Comparison of ENCODE assay signal across 1 cellular context in the genomic region with DNA sequence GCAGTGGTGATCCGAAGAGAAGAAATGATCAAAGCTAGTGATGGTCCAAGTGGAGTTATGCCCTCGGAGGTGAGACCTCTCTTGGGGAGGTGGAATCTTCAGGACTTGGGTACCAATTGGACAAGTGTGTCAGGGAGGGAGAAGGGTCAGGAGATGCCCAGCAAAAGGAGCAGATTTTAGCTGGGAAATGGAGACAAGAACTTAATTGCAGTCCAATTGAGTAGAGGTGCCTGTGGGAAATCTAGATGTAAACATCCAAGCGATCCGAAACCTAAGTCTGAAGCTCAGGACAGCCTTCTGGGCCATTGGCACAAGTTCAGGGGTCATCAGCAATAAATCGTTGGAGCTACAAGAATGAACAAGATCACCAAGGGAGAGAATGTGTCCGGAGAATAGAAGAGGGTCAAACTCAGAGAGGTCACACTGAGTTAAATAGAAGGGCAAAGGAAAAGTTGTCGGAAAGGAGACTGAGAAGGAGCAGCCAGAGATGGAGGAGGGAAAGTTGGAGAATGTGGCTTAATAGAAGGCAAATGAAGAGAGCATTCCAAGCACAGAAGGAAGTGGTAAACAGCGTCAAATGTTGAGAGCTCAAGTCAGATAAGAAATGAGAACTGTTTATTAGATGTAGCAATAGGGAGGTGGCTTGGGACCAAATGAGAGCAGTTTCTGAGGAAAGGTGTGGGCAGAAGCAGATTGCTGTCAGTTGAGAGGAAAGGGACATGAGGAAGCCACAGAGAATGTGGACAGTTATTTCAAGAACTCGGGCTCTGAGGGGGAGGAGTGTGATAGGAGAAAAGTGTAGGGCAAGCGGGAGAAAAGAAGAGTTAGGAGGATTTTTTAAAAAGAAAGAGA.
TF ChIP-seq lines count a peak whose summit lies in the region.

No MANE protein-coding gene starts in this region.

TF ChIP-seq in K562, 482 proteins besides CTCF, POLR2A, EP300 and RAD21 (continued from another document and continues in another):
- TF ChIP-seq, protein P1, sequence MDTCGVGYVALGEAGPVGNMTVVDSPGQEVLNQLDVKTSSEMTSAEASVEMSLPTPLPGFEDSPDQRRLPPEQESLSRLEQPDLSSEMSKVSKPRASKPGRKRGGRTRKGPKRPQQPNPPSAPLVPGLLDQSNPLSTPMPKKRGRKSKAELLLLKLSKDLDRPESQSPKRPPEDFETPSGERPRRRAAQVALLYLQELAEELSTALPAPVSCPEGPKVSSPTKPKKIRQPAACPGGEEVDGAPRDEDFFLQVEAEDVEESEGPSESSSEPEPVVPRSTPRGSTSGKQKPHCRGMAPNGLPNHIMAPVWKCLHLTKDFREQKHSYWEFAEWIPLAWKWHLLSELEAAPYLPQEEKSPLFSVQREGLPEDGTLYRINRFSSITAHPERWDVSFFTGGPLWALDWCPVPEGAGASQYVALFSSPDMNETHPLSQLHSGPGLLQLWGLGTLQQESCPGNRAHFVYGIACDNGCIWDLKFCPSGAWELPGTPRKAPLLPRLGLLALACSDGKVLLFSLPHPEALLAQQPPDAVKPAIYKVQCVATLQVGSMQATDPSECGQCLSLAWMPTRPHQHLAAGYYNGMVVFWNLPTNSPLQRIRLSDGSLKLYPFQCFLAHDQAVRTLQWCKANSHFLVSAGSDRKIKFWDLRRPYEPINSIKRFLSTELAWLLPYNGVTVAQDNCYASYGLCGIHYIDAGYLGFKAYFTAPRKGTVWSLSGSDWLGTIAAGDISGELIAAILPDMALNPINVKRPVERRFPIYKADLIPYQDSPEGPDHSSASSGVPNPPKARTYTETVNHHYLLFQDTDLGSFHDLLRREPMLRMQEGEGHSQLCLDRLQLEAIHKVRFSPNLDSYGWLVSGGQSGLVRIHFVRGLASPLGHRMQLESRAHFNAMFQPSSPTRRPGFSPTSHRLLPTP (IDR thresholded peaks at IDR 0.05; ENCODE audit: borderline replicate concordance, extremely low read depth, insufficient read length), result no peak
- TF ChIP-seq TRIM24 (IDR thresholded peaks at IDR 0.05), result peak; percentile 34 to 54; a peak in 1 of 4 replicates
- TF ChIP-seq RNF2 (IDR thresholded peaks at IDR 0.05), result peak; percentile 90; the same call in 1 of the 2 replicates
- 0 out of 2 replicates have a peak, but pooled peaks have one; percentile 29 for TF ChIP-seq NFRKB (IDR thresholded peaks at IDR 0.05; ENCODE audit: low read depth)
- TF ChIP-seq ZNF707 (CRISPR knock-in tag; conservative IDR thresholded peaks at IDR 0.05), result no peak
- TF ChIP-seq, protein P2, sequence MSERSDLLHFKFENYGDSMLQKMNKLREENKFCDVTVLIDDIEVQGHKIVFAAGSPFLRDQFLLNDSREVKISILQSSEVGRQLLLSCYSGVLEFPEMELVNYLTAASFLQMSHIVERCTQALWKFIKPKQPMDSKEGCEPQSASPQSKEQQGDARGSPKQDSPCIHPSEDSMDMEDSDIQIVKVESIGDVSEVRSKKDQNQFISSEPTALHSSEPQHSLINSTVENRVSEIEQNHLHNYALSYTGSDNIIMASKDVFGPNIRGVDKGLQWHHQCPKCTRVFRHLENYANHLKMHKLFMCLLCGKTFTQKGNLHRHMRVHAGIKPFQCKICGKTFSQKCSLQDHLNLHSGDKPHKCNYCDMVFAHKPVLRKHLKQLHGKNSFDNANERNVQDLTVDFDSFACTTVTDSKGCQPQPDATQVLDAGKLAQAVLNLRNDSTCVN (CRISPR knock-in tag; IDR thresholded peaks at IDR 0.05), result no peak
- TF ChIP-seq XRCC5 (IDR thresholded peaks at IDR 0.05; ENCODE audit: low read depth, low read length), result no peak
- TF ChIP-seq ZBTB17 (CRISPR knock-in tag; IDR thresholded peaks at IDR 0.05), result no peak
- no peak; the same call in 1 of the 2 replicates for TF ChIP-seq MBD2 (IDR thresholded peaks at IDR 0.05; ENCODE audit: borderline replicate concordance, low read depth)
- TF ChIP-seq JUND (IDR thresholded peaks at IDR 0.05; ENCODE audit: borderline replicate concordance, low read depth, low read length), result peak; percentile 26; the same call in 1 of the 2 replicates
- TF ChIP-seq JUND (tag; IDR thresholded peaks at IDR 0.05; ENCODE audit: borderline replicate concordance, low read depth, low read length), result no peak; the same call in 2 of the 3 replicates
- TF ChIP-seq CXXC5 (CRISPR knock-in tag; IDR thresholded peaks at IDR 0.05), result peak; percentile 60
- TF ChIP-seq JUN (IDR thresholded peaks at IDR 0.05; ENCODE audit: borderline replicate concordance, low read depth, low read length), result no peak
- no peak for TF ChIP-seq JUN (CRISPR knock-in tag; IDR thresholded peaks at IDR 0.05; ENCODE audit: borderline replicate concordance)
- no peak for TF ChIP-seq FOXK1 (CRISPR knock-in tag; IDR thresholded peaks at IDR 0.05; ENCODE audit: borderline replicate concordance)
- TF ChIP-seq DPF2 (IDR thresholded peaks at IDR 0.05), result peak; percentile 66
- TF ChIP-seq ELF4 (CRISPR knock-in tag; IDR thresholded peaks at IDR 0.05), result peak; percentile 4; the same call in 1 of the 2 replicates
- TF ChIP-seq, protein P3, sequence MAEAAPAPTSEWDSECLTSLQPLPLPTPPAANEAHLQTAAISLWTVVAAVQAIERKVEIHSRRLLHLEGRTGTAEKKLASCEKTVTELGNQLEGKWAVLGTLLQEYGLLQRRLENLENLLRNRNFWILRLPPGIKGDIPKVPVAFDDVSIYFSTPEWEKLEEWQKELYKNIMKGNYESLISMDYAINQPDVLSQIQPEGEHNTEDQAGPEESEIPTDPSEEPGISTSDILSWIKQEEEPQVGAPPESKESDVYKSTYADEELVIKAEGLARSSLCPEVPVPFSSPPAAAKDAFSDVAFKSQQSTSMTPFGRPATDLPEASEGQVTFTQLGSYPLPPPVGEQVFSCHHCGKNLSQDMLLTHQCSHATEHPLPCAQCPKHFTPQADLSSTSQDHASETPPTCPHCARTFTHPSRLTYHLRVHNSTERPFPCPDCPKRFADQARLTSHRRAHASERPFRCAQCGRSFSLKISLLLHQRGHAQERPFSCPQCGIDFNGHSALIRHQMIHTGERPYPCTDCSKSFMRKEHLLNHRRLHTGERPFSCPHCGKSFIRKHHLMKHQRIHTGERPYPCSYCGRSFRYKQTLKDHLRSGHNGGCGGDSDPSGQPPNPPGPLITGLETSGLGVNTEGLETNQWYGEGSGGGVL (CRISPR knock-in tag; IDR thresholded peaks at IDR 0.05), result no peak
- TF ChIP-seq DIDO1 (tag; IDR thresholded peaks at IDR 0.05; ENCODE audit: low read depth), result no peak
- peak; percentile 62; the same call in 1 of the 2 replicates for TF ChIP-seq ARID1B (IDR thresholded peaks at IDR 0.05)
- peak; percentile 31; the same call in 1 of the 2 replicates for TF ChIP-seq MYC (IDR thresholded peaks at IDR 0.05; ENCODE audit: low read depth, low read length)
- TF ChIP-seq MYC (CRISPR knock-in tag; IDR thresholded peaks at IDR 0.05; ENCODE audit: borderline replicate concordance, low read depth), result no peak
- peak in 1 of 2 experiments; percentile 40; a peak in 2 of 4 replicates for TF ChIP-seq MAZ (CRISPR knock-in tag; conservative IDR thresholded peaks at IDR 0.05 in 1 of 2, IDR thresholded peaks at IDR 0.05 in 1 of 2)
- TF ChIP-seq RCOR1 (IDR thresholded peaks at IDR 0.05; ENCODE audit: borderline replicate concordance in 1 of 2, low read depth in 2 of 2, low read length in 2 of 2), result 0 out of 4 replicates have a peak, but pooled peaks of 1 of the 2 experiments have one; percentile 8
- no peak for TF ChIP-seq MYNN (IDR thresholded peaks at IDR 0.05)
- TF ChIP-seq MYNN (CRISPR knock-in tag; IDR thresholded peaks at IDR 0.05), result no peak
- TF ChIP-seq TEAD2 (tag; IDR thresholded peaks at IDR 0.05), result no peak
- TF ChIP-seq, protein P4, sequence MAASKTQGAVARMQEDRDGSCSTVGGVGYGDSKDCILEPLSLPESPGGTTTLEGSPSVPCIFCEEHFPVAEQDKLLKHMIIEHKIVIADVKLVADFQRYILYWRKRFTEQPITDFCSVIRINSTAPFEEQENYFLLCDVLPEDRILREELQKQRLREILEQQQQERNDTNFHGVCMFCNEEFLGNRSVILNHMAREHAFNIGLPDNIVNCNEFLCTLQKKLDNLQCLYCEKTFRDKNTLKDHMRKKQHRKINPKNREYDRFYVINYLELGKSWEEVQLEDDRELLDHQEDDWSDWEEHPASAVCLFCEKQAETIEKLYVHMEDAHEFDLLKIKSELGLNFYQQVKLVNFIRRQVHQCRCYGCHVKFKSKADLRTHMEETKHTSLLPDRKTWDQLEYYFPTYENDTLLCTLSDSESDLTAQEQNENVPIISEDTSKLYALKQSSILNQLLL (CRISPR knock-in tag; IDR thresholded peaks at IDR 0.05; ENCODE audit: borderline replicate concordance), result no peak
- TF ChIP-seq, protein P5, sequence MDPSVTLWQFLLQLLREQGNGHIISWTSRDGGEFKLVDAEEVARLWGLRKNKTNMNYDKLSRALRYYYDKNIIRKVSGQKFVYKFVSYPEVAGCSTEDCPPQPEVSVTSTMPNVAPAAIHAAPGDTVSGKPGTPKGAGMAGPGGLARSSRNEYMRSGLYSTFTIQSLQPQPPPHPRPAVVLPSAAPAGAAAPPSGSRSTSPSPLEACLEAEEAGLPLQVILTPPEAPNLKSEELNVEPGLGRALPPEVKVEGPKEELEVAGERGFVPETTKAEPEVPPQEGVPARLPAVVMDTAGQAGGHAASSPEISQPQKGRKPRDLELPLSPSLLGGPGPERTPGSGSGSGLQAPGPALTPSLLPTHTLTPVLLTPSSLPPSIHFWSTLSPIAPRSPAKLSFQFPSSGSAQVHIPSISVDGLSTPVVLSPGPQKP (CRISPR knock-in tag; IDR thresholded peaks at IDR 0.05), result no peak
- TF ChIP-seq KHSRP (IDR thresholded peaks at IDR 0.05), result no peak
- peak; percentile 60 for TF ChIP-seq CEBPB (tag; IDR thresholded peaks at IDR 0.05)
- no peak for TF ChIP-seq SMAD1 (IDR thresholded peaks at IDR 0.05; ENCODE audit: low read depth, low read length, partially characterized antibody)
- TF ChIP-seq, protein P6, sequence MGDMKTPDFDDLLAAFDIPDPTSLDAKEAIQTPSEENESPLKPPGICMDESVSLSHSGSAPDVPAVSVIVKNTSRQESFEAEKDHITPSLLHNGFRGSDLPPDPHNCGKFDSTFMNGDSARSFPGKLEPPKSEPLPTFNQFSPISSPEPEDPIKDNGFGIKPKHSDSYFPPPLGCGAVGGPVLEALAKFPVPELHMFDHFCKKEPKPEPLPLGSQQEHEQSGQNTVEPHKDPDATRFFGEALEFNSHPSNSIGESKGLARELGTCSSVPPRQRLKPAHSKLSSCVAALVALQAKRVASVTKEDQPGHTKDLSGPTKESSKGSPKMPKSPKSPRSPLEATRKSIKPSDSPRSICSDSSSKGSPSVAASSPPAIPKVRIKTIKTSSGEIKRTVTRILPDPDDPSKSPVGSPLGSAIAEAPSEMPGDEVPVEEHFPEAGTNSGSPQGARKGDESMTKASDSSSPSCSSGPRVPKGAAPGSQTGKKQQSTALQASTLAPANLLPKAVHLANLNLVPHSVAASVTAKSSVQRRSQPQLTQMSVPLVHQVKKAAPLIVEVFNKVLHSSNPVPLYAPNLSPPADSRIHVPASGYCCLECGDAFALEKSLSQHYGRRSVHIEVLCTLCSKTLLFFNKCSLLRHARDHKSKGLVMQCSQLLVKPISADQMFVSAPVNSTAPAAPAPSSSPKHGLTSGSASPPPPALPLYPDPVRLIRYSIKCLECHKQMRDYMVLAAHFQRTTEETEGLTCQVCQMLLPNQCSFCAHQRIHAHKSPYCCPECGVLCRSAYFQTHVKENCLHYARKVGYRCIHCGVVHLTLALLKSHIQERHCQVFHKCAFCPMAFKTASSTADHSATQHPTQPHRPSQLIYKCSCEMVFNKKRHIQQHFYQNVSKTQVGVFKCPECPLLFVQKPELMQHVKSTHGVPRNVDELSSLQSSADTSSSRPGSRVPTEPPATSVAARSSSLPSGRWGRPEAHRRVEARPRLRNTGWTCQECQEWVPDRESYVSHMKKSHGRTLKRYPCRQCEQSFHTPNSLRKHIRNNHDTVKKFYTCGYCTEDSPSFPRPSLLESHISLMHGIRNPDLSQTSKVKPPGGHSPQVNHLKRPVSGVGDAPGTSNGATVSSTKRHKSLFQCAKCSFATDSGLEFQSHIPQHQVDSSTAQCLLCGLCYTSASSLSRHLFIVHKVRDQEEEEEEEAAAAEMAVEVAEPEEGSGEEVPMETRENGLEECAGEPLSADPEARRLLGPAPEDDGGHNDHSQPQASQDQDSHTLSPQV (IDR thresholded peaks at IDR 0.05), result peak; percentile 49
- TF ChIP-seq, protein P7, sequence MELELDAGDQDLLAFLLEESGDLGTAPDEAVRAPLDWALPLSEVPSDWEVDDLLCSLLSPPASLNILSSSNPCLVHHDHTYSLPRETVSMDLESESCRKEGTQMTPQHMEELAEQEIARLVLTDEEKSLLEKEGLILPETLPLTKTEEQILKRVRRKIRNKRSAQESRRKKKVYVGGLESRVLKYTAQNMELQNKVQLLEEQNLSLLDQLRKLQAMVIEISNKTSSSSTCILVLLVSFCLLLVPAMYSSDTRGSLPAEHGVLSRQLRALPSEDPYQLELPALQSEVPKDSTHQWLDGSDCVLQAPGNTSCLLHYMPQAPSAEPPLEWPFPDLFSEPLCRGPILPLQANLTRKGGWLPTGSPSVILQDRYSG (tag; conservative IDR thresholded peaks at IDR 0.05; ENCODE audit: low read depth), result no peak
- TF ChIP-seq, protein P8, sequence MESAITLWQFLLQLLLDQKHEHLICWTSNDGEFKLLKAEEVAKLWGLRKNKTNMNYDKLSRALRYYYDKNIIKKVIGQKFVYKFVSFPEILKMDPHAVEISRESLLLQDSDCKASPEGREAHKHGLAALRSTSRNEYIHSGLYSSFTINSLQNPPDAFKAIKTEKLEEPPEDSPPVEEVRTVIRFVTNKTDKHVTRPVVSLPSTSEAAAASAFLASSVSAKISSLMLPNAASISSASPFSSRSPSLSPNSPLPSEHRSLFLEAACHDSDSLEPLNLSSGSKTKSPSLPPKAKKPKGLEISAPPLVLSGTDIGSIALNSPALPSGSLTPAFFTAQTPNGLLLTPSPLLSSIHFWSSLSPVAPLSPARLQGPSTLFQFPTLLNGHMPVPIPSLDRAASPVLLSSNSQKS (CRISPR knock-in tag; IDR thresholded peaks at IDR 0.05), result no peak
- TF ChIP-seq, protein P9, sequence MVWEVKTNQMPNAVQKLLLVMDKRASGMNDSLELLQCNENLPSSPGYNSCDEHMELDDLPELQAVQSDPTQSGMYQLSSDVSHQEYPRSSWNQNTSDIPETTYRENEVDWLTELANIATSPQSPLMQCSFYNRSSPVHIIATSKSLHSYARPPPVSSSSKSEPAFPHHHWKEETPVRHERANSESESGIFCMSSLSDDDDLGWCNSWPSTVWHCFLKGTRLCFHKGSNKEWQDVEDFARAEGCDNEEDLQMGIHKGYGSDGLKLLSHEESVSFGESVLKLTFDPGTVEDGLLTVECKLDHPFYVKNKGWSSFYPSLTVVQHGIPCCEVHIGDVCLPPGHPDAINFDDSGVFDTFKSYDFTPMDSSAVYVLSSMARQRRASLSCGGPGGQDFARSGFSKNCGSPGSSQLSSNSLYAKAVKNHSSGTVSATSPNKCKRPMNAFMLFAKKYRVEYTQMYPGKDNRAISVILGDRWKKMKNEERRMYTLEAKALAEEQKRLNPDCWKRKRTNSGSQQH (CRISPR knock-in tag; IDR thresholded peaks at IDR 0.05), result no peak
- TF ChIP-seq PTTG1 (tag; IDR thresholded peaks at IDR 0.05; ENCODE audit: low read depth), result 0 out of 2 replicates have a peak, but pooled peaks have one; percentile 11
- TF ChIP-seq, protein P10, sequence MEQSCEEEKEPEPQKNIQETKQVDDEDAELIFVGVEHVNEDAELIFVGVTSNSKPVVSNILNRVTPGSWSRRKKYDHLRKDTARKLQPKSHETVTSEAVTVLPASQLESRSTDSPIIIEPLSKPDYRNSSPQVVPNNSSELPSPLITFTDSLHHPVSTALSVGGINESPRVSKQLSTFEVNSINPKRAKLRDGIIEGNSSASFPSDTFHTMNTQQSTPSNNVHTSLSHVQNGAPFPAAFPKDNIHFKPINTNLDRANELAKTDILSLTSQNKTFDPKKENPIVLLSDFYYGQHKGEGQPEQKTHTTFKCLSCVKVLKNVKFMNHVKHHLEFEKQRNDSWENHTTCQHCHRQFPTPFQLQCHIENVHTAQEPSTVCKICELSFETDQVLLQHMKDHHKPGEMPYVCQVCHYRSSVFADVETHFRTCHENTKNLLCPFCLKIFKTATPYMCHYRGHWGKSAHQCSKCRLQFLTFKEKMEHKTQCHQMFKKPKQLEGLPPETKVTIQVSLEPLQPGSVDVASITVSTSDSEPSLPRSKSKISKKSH (CRISPR knock-in tag; IDR thresholded peaks at IDR 0.05), result no peak
- no peak for TF ChIP-seq RBM34 (IDR thresholded peaks at IDR 0.05; ENCODE audit: borderline replicate concordance, insufficient read depth, low read length)
